In the genomic region with DNA sequence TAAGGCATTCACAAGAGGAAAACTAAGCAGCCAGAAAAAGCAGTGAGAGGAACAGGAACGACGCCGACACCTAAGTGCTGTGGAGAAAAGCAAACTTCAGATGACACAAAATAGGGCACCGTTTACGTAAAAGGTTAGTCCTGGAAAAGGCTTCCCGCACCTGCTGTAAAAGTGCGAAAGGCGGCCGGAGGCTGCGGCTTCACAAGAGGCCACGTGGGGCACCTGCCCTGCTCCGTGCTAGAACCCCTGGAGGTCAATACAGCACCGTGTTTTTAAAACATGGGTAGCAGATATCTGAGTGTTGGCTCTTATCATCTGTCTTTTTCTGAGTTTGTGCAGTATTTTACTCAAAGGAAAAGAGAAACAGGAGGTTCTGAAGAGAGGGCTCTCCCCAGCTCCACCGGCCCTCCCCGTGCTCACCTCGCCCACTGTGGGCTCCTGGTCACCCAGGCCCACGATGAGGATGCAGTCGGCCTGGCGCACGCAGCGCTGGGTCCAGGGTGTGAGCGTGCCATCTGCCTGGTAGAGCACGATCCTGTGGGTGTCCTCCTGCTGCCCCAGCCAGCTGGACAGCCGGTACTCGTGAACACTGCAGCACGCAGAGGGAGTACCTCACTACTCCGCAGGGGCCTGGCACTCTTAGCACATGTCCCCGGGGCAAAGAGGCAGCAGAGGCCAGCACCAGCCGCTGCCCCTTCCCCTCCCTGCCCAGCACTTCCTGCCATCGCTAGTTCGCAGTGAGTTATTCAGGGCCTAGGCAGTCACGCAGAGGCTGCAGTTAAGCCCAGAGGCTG, we compare ENCODE assay signal across 1 cellular context.
TF ChIP-seq lines count a peak whose summit lies in the region.

No MANE protein-coding gene starts in this region.

TF ChIP-seq in IMR-90, 13 proteins besides CTCF, POLR2A, EP300 and RAD21:
- TF ChIP-seq MAFK (IDR thresholded peaks at IDR 0.05; ENCODE audit: low read depth, low read length), result no peak
- no peak for TF ChIP-seq RCOR1 (IDR thresholded peaks at IDR 0.05; ENCODE audit: insufficient replicate concordance, low read length)
- TF ChIP-seq NFE2L2 (IDR thresholded peaks at IDR 0.05; ENCODE audit: low read depth, low read length), result no peak
- TF ChIP-seq, protein P1, sequence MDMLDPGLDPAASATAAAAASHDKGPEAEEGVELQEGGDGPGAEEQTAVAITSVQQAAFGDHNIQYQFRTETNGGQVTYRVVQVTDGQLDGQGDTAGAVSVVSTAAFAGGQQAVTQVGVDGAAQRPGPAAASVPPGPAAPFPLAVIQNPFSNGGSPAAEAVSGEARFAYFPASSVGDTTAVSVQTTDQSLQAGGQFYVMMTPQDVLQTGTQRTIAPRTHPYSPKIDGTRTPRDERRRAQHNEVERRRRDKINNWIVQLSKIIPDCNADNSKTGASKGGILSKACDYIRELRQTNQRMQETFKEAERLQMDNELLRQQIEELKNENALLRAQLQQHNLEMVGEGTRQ (IDR thresholded peaks at IDR 0.05; ENCODE audit: low read depth, low read length), result no peak
- TF ChIP-seq CEBPB (IDR thresholded peaks at IDR 0.05; ENCODE audit: low read depth, low read length), result no peak
- no peak for TF ChIP-seq FOS (IDR thresholded peaks at IDR 0.05; ENCODE audit: low read depth, low read length)
- TF ChIP-seq ELK1 (IDR thresholded peaks at IDR 0.05; ENCODE audit: borderline replicate concordance, low read depth, low read length), result no peak
- TF ChIP-seq BHLHE40 (IDR thresholded peaks at IDR 0.05; ENCODE audit: low read depth, low read length), result no peak
- TF ChIP-seq MXI1 (IDR thresholded peaks at IDR 0.05; ENCODE audit: borderline replicate concordance, low read depth, low read length), result no peak
- TF ChIP-seq MAZ (IDR thresholded peaks at IDR 0.05; ENCODE audit: borderline replicate concordance, low read depth, low read length), result no peak
- TF ChIP-seq RFX5 (IDR thresholded peaks at IDR 0.05; ENCODE audit: low read depth, low read length), result no peak
- TF ChIP-seq SMC3 (IDR thresholded peaks at IDR 0.05; ENCODE audit: low read depth, low read length), result no peak
- no peak for TF ChIP-seq CHD1 (IDR thresholded peaks at IDR 0.05; ENCODE audit: low read depth, low read length)
